24 cellular contexts compared by ENCODE assay signal in genomic region chr1:152796421-152796820, GRCh38. TPM values are rescaled to one million over a fixed set of nuclear protein-coding genes. Genes with fewer than 3 reads are reported as not detected.
A peak's percentile ranks its signal among the peaks of the same experiment; 100 is the strongest.
DNase-seq lines count a peak whose midpoint lies in the region; TF ChIP-seq lines count a peak whose summit lies in the region.
"Had no signal": no experiment of that assay in that cellular context is flagged by ENCODE, and none has a peak within 500 bp of the region (broad histone marks: within the 10 kb centered on the region; RNA-seq: fewer than 3 reads in every experiment).

Gene LCE1D, plus strand, starts transcription at chr1:152796721. Its CDS starts 1,074 bp downstream, at chr1:152797795.

- peak; percentile 64 for DNase-seq in esophagus muscularis mucosa (ENCODE audit: extremely low spot score)
- no peak for DNase-seq in lower leg skin (ENCODE audit: low spot score in 2 of 2)
- DNase-seq in putamen (ENCODE audit: low spot score): no peak
- no peak for DNase-seq in GF-D8 (lab: John Stamatoyannopoulos, UW)
- no peak for DNase-seq in NCI-H510A (lab: John Stamatoyannopoulos, UW)
- DNase-seq: 8988T; ACHN; BE2C; C1 segment of cervical spinal cord; CD4-positive, alpha-beta memory T cell; CD4-positive, CD25-positive, alpha-beta regulatory T cell; CD8-positive, alpha-beta memory T cell; COR-L47; DMS 273 treated with DMSO at 0.1 percent for 48 hours; DMS153; DMS53; DMS79; DND-41; EL; GDM1 had no signal

- no peak for TF ChIP-seq CTCF in esophagus muscularis mucosa (IDR thresholded peaks at IDR 0.05)
- TF ChIP-seq CTCF in lower leg skin (IDR thresholded peaks at IDR 0.05): no peak

- no peak within 1 kb of the TSS for H3K4me3 ChIP-seq in esophagus muscularis mucosa
- no peak within 1 kb of the TSS for H3K4me3 ChIP-seq in lower leg skin (ENCODE audit: low read depth, poor library complexity, severe bottlenecking)
- H3K4me3 ChIP-seq: BLaER1 had no signal

- no peaks in the 10 kb centered on the region for H3K4me1 ChIP-seq in esophagus muscularis mucosa
- H3K4me1 ChIP-seq: BE2C had no signal

- TF ChIP-seq POLR2A in esophagus muscularis mucosa (IDR thresholded peaks at IDR 0.05; ENCODE audit: low read depth) (no peak), lower leg skin (IDR thresholded peaks at IDR 0.05) (no peak)

- no peak for TF ChIP-seq EP300 in esophagus muscularis mucosa (IDR thresholded peaks at IDR 0.05)

- WGBS in esophagus muscularis mucosa: 63% methylated on average over 3 of the region's 3 CpGs
- WGBS in lower leg skin, 2 donors: 33 to 35% methylated on average over 3 of the region's 3 CpGs

- H3K27me3 ChIP-seq in esophagus muscularis mucosa: no peaks in the 10 kb centered on the region
- H3K27me3 ChIP-seq: BE2C, BLaER1 had no signal

- intact Hi-C loops in esophagus muscularis mucosa (cut with DNase I): no loop called here
- intact Hi-C loops in lower leg skin (cut with DNase I; ENCODE audit: low total_unique reads): no loop called here

- H3K36me3 ChIP-seq in esophagus muscularis mucosa: no peaks in the 10 kb centered on the region
- H3K36me3 ChIP-seq: BE2C, BLaER1 had no signal

- H3K9me3 ChIP-seq in esophagus muscularis mucosa: no peaks in the 10 kb centered on the region
- H3K9me3 ChIP-seq: BE2C, BLaER1 had no signal

- H3K27ac ChIP-seq in esophagus muscularis mucosa (replicated peaks in 1 of 4): no peak within 1 kb of the TSS
- H3K27ac ChIP-seq: BLaER1 had no signal

RNA-seq across cellular contexts. Expression of gene LCE1D, which starts in this region (rescaled TPM):
- total RNA-seq in esophagus muscularis mucosa (not detected), lower leg skin (100 to 1,000 TPM; 130 to 942 (median 594) TPM)
- total RNA-seq: A673; CD4-positive, alpha-beta memory T cell; CD4-positive, CD25-positive, alpha-beta regulatory T cell; CD8-positive, alpha-beta memory T cell; Daoy; G401 had no signal

Comparison
In these comparisons a context has a peak if more than half of its experiments do, and no peak if none do; other contexts are left out.
1. RNA of gene LCE1D (total RNA-seq): 130 to 942 TPM in lower leg skin; not detected in esophagus muscularis mucosa; every median in the first group is over 100 times any median in the second.
2. Peak in DNase-seq in esophagus muscularis mucosa; RNA of the gene not detected or under 1 TPM.